In genomic region chr2:27771548-27772335, GRCh38 we compare ENCODE assay signal across 8 cellular contexts. TPM values are rescaled to one million over a fixed set of nuclear protein-coding genes. Genes with fewer than 3 reads are reported as not detected.
DNase-seq lines count a peak whose midpoint lies in the region; ATAC-seq and TF ChIP-seq lines count a peak whose summit lies in the region.

TSS of gene MRPL33 (plus strand) at chr2:27771719. CDS start at chr2:27771778, 59 bp downstream.

- H3K27ac Mint-ChIP-seq in activated CD4-positive, alpha-beta T cell treated with anti-CD3 and anti-CD28 coated beads, Interleukin-2, amount 10 ng/mL, durations not matched to agents 24 days and 14 days: peak within 1 kb of the TSS; percentile 97

- peaks cover 23% of the 10 kb centered on the region for H3K4me1 Mint-ChIP-seq in activated CD4-positive, alpha-beta T cell treated with anti-CD3 and anti-CD28 coated beads, Interleukin-2, amount 10 ng/mL, durations not matched to agents 24 days and 14 days

- H3K4me3 ChIP-seq in BE2C (ENCODE audit: low read depth, low read length): peak within 1 kb of the TSS; percentile 87

- TF ChIP-seq CTCF in BE2C (IDR thresholded peaks at IDR 0.05; ENCODE audit: low read depth, low read length): no peak

- H3K9me3 Mint-ChIP-seq in activated CD4-positive, alpha-beta T cell treated with anti-CD3 and anti-CD28 coated beads, Interleukin-2, amount 10 ng/mL, durations not matched to agents 24 days and 14 days: peaks cover 3% of the 10 kb centered on the region

- no peaks in the 10 kb centered on the region for H3K9me3 ChIP-seq in BE2C

- H3K4me1 ChIP-seq in BE2C: peaks cover 7% of the 10 kb centered on the region

- intact Hi-C loops in activated CD4-positive, alpha-beta T cell treated with anti-CD3 and anti-CD28 coated beads, Interleukin-2, amount 10 ng/mL, durations not matched to agents 24 days and 14 days (cut with micrococcal nuclease): loop anchor here (2.0 to 5.0 kb wide), 5 partner anchors 69 to 681 kb away; partner anchors contain the start of genes BABAM2, FOSL2 and RBKS
- intact Hi-C loops in left colon (cut with DNase I, micrococcal nuclease): no loop called here

- no peaks in the 10 kb centered on the region for H3K27me3 ChIP-seq in BE2C

- ATAC-seq in HG03460 (IDR thresholded peaks at IDR 0.05; ENCODE audit: unreplicated experiment) (peak; percentile 97), left colon (peak; percentile 98)

- peak within 1 kb of the TSS; percentile 98 for H3K4me3 Mint-ChIP-seq in activated CD4-positive, alpha-beta T cell treated with anti-CD3 and anti-CD28 coated beads, Interleukin-2, amount 10 ng/mL, durations not matched to agents 24 days and 14 days

- H3K36me3 ChIP-seq in BE2C: peaks cover 17% of the 10 kb centered on the region

- H3K27me3 Mint-ChIP-seq in activated CD4-positive, alpha-beta T cell treated with anti-CD3 and anti-CD28 coated beads, Interleukin-2, amount 10 ng/mL, durations not matched to agents 24 days and 14 days: no peaks in the 10 kb centered on the region

- H3K36me3 Mint-ChIP-seq in activated CD4-positive, alpha-beta T cell treated with anti-CD3 and anti-CD28 coated beads, Interleukin-2, amount 10 ng/mL, durations not matched to agents 24 days and 14 days (ENCODE audit: low read depth): peaks cover 28% of the 10 kb centered on the region

- DNase-seq in BE2C (peak; percentile 98), GM19240 (ENCODE audit: insufficient read length, low spot score) (peak; percentile 96), NCI-H526 treated with DMSO at 0.1 percent for 48 hours (lab: John Stamatoyannopoulos, UW) (peak; percentile 77), cortex of kidney (lab: John Stamatoyannopoulos, UW) (peak; percentile 45), left colon (peak; percentile 95 to 98)
- DNase-seq in activated CD4-positive, alpha-beta T cell treated with anti-CD3 and anti-CD28 coated beads, Interleukin-2, amount 10 ng/mL, durations not matched to agents 24 days and 14 days: peak; percentile 97
- peak; percentile 95 to 97 for DNase-seq in stimulated activated CD4-positive, alpha-beta T cell treated with anti-CD3 and anti-CD28 coated beads, Interleukin-2, amount 100 ng/mL, for 24 hours

RNA-seq across cellular contexts. Expression of gene MRPL33, which starts in this region (rescaled TPM):
- polyA plus RNA-seq in BE2C (2012; ENCODE audit: insufficient read depth, insufficient read length, low read depth): 153 TPM
- 59.0 and 59.6 TPM in 2 replicates for total RNA-seq in activated CD4-positive, alpha-beta T cell treated with anti-CD3 and anti-CD28 coated beads, Interleukin-2, amount 10 ng/mL, durations not matched to agents 24 days and 14 days
- 10 to 100 TPM; 54.3 to 56.7 TPM for total RNA-seq in left colon

Comparison
In these comparisons a context has a peak if more than half of its experiments do, and no peak if none do; other contexts are left out.
1. Peak in every context shown above with its lines: DNase-seq, ATAC-seq and H3K4me3 ChIP-seq.
2. DNase-seq: peak in every context shown above with its lines; median percentile 98 in BE2C; 97 in activated CD4-positive, alpha-beta T cell treated with anti-CD3 and anti-CD28 coated beads, Interleukin-2, amount 10 ng/mL, durations not matched to agents 24 days and 14 days; 96 in left colon; 96 in GM19240; 96 in stimulated activated CD4-positive, alpha-beta T cell treated with anti-CD3 and anti-CD28 coated beads, Interleukin-2, amount 100 ng/mL, for 24 hours; 77 in NCI-H526 treated with DMSO at 0.1 percent for 48 hours; 45 in cortex of kidney.